In genomic region chr9:25677301-25678146, GRCh38 we compare ENCODE assay signal across 8 cellular contexts. TPM values are rescaled to one million over a fixed set of nuclear protein-coding genes. Genes with fewer than 3 reads are reported as not detected.
A peak's percentile ranks its signal among the peaks of the same experiment; 100 is the strongest.
DNase-seq lines count a peak whose midpoint lies in the region; ATAC-seq, FAIRE-seq and TF ChIP-seq lines count a peak whose summit lies in the region.

No MANE protein-coding gene starts in this region.

- peak; percentile 93 for ATAC-seq in lung (ENCODE audit: insufficient read depth, low FRiP score)

- peak overlapping the region; percentile 67 for H3K27ac ChIP-seq in endothelial cell of umbilical vein (ENCODE audit: insufficient read depth, low read depth, low read length)
- H3K27ac ChIP-seq in lung (ENCODE audit: low read depth in 1 of 2, low read length in 1 of 2), result peak overlapping the region; percentile 93 to 100
- H3K27ac ChIP-seq in substantia nigra (ENCODE audit: low read depth, low read length, poor library complexity, severe bottlenecking), result peak overlapping the region; percentile 95

- H3K36me3 Mint-ChIP-seq in progenitor cell of endocrine pancreas (ENCODE audit: insufficient read depth), result peaks cover 1% of the 10 kb centered on the region

- no peaks in the 10 kb centered on the region for H3K9me1 ChIP-seq in endothelial cell of umbilical vein (replicated peaks; ENCODE audit: control insufficient read depth, extremely low read depth, insufficient read depth, low read length)

- H3K4me1 Mint-ChIP-seq in progenitor cell of endocrine pancreas (ENCODE audit: low read depth), result no peaks in the 10 kb centered on the region

- H3K9me3 ChIP-seq in endothelial cell of umbilical vein (replicated peaks; ENCODE audit: control insufficient read depth, insufficient read depth, low read length) (no peaks in the 10 kb centered on the region), lung (ENCODE audit: control insufficient read depth in 2 of 2, insufficient read depth in 1 of 2, low read length in 1 of 2) (no peaks in the 10 kb centered on the region)

- H3K4me3 Mint-ChIP-seq in progenitor cell of endocrine pancreas (ENCODE audit: low read depth), result no peak overlapping the region

- H3K4me2 ChIP-seq in endothelial cell of umbilical vein (ENCODE audit: insufficient read depth, low read length), result peak overlapping the region; percentile 55

- H4K20me1 ChIP-seq in endothelial cell of umbilical vein (replicated peaks; ENCODE audit: control insufficient read depth, extremely low read depth, insufficient read depth, low read length), result no peaks in the 10 kb centered on the region

- peak; percentile 0 for DNase-seq in stimulated activated CD4-positive, alpha-beta T cell treated with anti-CD3 and anti-CD28 coated beads, Interleukin-12 subunit alpha, Interleukin-12 subunit beta, amount 100 ng/mL, for 4 hours
- no peak for DNase-seq in stimulated activated CD4-positive, alpha-beta T cell treated with anti-CD3 and anti-CD28 coated beads, Interleukin-4, amount 100 ng/mL, for 24 hours
- peak; percentile 38 for DNase-seq in HTR-8/SVneo (ENCODE audit: insufficient read length, low spot score)
- DNase-seq in SW480 (ENCODE audit: low spot score), result peak; percentile 44
- DNase-seq in endothelial cell of umbilical vein (ENCODE audit: low read depth, low spot score), result peak; percentile 81
- peak; percentile 90 for DNase-seq in lung (ENCODE audit: low spot score)
- DNase-seq in substantia nigra (lab: John Stamatoyannopoulos, UW), result peak; percentile 16 to 88 (median 68)
- no peak for DNase-seq in progenitor cell of endocrine pancreas (ENCODE audit: low spot score, unreplicated experiment)

- TF ChIP-seq CTCF in endothelial cell of umbilical vein (IDR thresholded peaks at IDR 0.05; ENCODE audit: extremely low read depth in 1 of 2, insufficient read depth in 1 of 2, low read depth in 1 of 2, low read length in 2 of 2) (no peak), lung (IDR thresholded peaks at IDR 0.05; ENCODE audit: control extremely low read depth, extremely low read depth) (no peak), progenitor cell of endocrine pancreas (IDR thresholded peaks at IDR 0.05; ENCODE audit: unreplicated experiment) (no peak)

- FAIRE-seq in HTR-8/SVneo (lab: Jason Lieb, UNC), result peak; percentile 16
- peak; percentile 70 for FAIRE-seq in endothelial cell of umbilical vein (lab: Jason Lieb, UNC)

- no peaks in the 10 kb centered on the region for H3K27me3 ChIP-seq in endothelial cell of umbilical vein (ENCODE audit: control insufficient read depth in 2 of 2, insufficient read depth in 2 of 2, low read length in 2 of 2)
- H3K27me3 ChIP-seq in lung (ENCODE audit: control insufficient read depth, insufficient read depth), result no peaks in the 10 kb centered on the region

- H3K4me3 ChIP-seq in endothelial cell of umbilical vein (replicated peaks in 1 of 3; ENCODE audit: insufficient read depth in 1 of 3, low read depth in 1 of 3, low read length in 3 of 3), result peak overlapping the region; percentile 16 to 70 (median 68)
- H3K4me3 ChIP-seq in lung, result peak overlapping the region; percentile 89

- CTCF ChIA-PET in endothelial cell of umbilical vein (lab: Charles Lee), result interaction anchor here (0.7 to 2.8 kb wide), 6 partner anchors 10 to 649 kb away, joined by 3 to 8 read pairs (median 4); no protein-coding TSS in a partner anchor

- peak overlapping the region; percentile 87 for H3K9ac ChIP-seq in endothelial cell of umbilical vein (replicated peaks; ENCODE audit: extremely low read depth, insufficient read depth, low read length)

- H3K27me3 Mint-ChIP-seq in progenitor cell of endocrine pancreas, result no peaks in the 10 kb centered on the region

- dilution Hi-C loops in endothelial cell of umbilical vein (cut with MboI; ENCODE audit: extremely low pct_ligation_motif_present, low sequenced_read_pairs), result no loop called here

- intact Hi-C loops in endothelial cell of umbilical vein (cut with micrococcal nuclease), result loop anchor here (1.0 to 10.0 kb wide), 4 partner anchors 19 to 647 kb away; no protein-coding TSS in a partner anchor

- peaks cover 18% of the 10 kb centered on the region for H3K4me1 ChIP-seq in endothelial cell of umbilical vein (ENCODE audit: control insufficient read depth, extremely low read depth, insufficient read depth, low read length)
- H3K4me1 ChIP-seq in lung (ENCODE audit: control insufficient read depth in 2 of 2, insufficient read depth in 2 of 2, low read length in 2 of 2), result no peaks in the 10 kb centered on the region

- POLR2A ChIA-PET in endothelial cell of umbilical vein (lab: Charles Lee), result no interaction called here

- no peaks in the 10 kb centered on the region for H3K79me2 ChIP-seq in endothelial cell of umbilical vein (ENCODE audit: control insufficient read depth, insufficient read depth, low read length)

- H2AFZ ChIP-seq in endothelial cell of umbilical vein (ENCODE audit: low read depth, low read length), result peak overlapping the region; percentile 80

- H3K9me3 Mint-ChIP-seq in progenitor cell of endocrine pancreas (ENCODE audit: low read depth), result no peaks in the 10 kb centered on the region

- 2 to 7% methylated on average over 66 to 77 of the region's 77 CpGs for WGBS in lung, 2 donors

- no TSS peak for BruUV-seq in endothelial cell of umbilical vein (replicated peaks; lab: Mats Ljungman, UMichigan)

- no peak overlapping the region for H3K27ac Mint-ChIP-seq in progenitor cell of endocrine pancreas

- H3K36me3 ChIP-seq in endothelial cell of umbilical vein (ENCODE audit: control insufficient read depth in 2 of 2, extremely low read depth in 1 of 2, insufficient read depth in 2 of 2, low read length in 2 of 2) (no peaks in the 10 kb centered on the region), lung (ENCODE audit: control insufficient read depth in 2 of 2, insufficient read depth in 2 of 2, low read length in 2 of 2) (no peaks in the 10 kb centered on the region)

- peak; percentile 85 for TF ChIP-seq POLR2A in endothelial cell of umbilical vein (IDR thresholded peaks at IDR 0.05; ENCODE audit: low read depth, low read length)

TF ChIP-seq in endothelial cell of umbilical vein, 7 proteins besides CTCF, POLR2A, EP300 and RAD21:
- TF ChIP-seq FOS (IDR thresholded peaks at IDR 0.05; ENCODE audit: borderline replicate concordance, insufficient read depth, low read length) (no peak), JUN (IDR thresholded peaks at IDR 0.05; ENCODE audit: borderline replicate concordance, insufficient read depth, insufficient read length, low read depth) (no peak), MYC (IDR thresholded peaks at IDR 0.05; ENCODE audit: low read depth, low read length) (peak; percentile 15), MAX (IDR thresholded peaks at IDR 0.05; ENCODE audit: insufficient read depth, insufficient read length) (no peak), POLR2AphosphoS5 (IDR thresholded peaks at IDR 0.05; ENCODE audit: insufficient read depth, low read depth, low read length) (peak; percentile 86), GATA2 (IDR thresholded peaks at IDR 0.05; ENCODE audit: insufficient read depth, insufficient read length, low read depth, low read length) (no peak), EZH2 (IDR thresholded peaks at IDR 0.05; ENCODE audit: borderline replicate concordance, low read depth, low read length, severe bottlenecking) (no peak)

RNA-seq across cellular contexts. Expression of gene TUSC1, which starts 0.7 kb away (rescaled TPM):
- 12.1 TPM in 2 replicates for total RNA-seq in endothelial cell of umbilical vein
- 9.5 and 10.9 TPM in 2 replicates for polyA plus RNA-seq in endothelial cell of umbilical vein
- 5.9 and 7.5 TPM in 2 replicates for polyA plus RNA-seq in endothelial cell of umbilical vein (2011; cell fraction: cytosol; rRNA removed)
- polyA plus RNA-seq in endothelial cell of umbilical vein (2011; cell fraction: nucleus; rRNA removed), result 2.8 and 3.6 TPM in 2 replicates
- 5.4 and 6.7 TPM in 2 replicates for polyA plus RNA-seq in endothelial cell of umbilical vein (2012)
- 1.8 and 2.7 TPM in 2 replicates for polyA minus RNA-seq in endothelial cell of umbilical vein
- polyA minus RNA-seq in endothelial cell of umbilical vein (2011; cell fraction: cytosol; rRNA and poly(A)+ RNA removed), result 6.8 TPM
- polyA minus RNA-seq in endothelial cell of umbilical vein (2011; cell fraction: nucleus; rRNA and poly(A)+ RNA removed), result 1.8 and 1.9 TPM in 2 replicates
- 10 to 100 TPM in 1 of 2 donors, 1 to 10 TPM in 1; 9.2 to 15.7 TPM for total RNA-seq in lung
- 10 to 100 TPM in 1 of 2 donors, 1 to 10 TPM in 1; 9.4 to 14.0 TPM for polyA plus RNA-seq in lung
- 0.51 and 0.53 TPM in 2 replicates for total RNA-seq in progenitor cell of endocrine pancreas

Comparison
In these comparisons a context has a peak if more than half of its experiments do, and no peak if none do; other contexts are left out.
1. DNase-seq: peak in stimulated activated CD4-positive, alpha-beta T cell treated with anti-CD3 and anti-CD28 coated beads, Interleukin-12 subunit alpha, Interleukin-12 subunit beta, amount 100 ng/mL, for 4 hours (single experiment), HTR-8/SVneo (single experiment), SW480 (single experiment), endothelial cell of umbilical vein (single experiment), lung (single experiment) and substantia nigra (49 of 49); none in stimulated activated CD4-positive, alpha-beta T cell treated with anti-CD3 and anti-CD28 coated beads, Interleukin-4, amount 100 ng/mL, for 24 hours (single experiment) and progenitor cell of endocrine pancreas (single experiment).
2. Peak in every context shown above with its lines, with median percentiles within 50 percentile points of each other: H3K27ac ChIP-seq.